8 cellular contexts compared by ENCODE assay signal in genomic region chr3:39150803-39151631, GRCh38. TPM values are rescaled to one million over a fixed set of nuclear protein-coding genes. Genes with fewer than 3 reads are reported as not detected.
DNase-seq lines count a peak whose midpoint lies in the region; ATAC-seq and TF ChIP-seq lines count a peak whose summit lies in the region.

No MANE protein-coding gene starts in this region.

- WGBS in testis, 2 donors, result 11 to 32% methylated on average over 5 to 9 of the region's 9 CpGs

- in situ Hi-C loops in G401 (cut with HindIII; ENCODE audit: low sequenced_read_pairs), result no loop called here

- peaks cover 8% of the 10 kb centered on the region for H3K27me3 Mint-ChIP-seq in nephron progenitor cell (ENCODE audit: low read depth, poor library complexity)

- H3K36me3 ChIP-seq in testis (ENCODE audit: low read depth, missing control alignments), result no peaks in the 10 kb centered on the region

- DNase-seq in G401 (ENCODE audit: low spot score) (peak; percentile 49), NCI-H69 (lab: John Stamatoyannopoulos, UW) (peak; percentile 74), foreskin fibroblast (peak; percentile 89 to 94), nephron progenitor cell (peak; percentile 65), testis (peak; percentile 90), SKM-1 (lab: John Stamatoyannopoulos, UW; ENCODE audit: unreplicated experiment) (no peak)
- DNase-seq in activated naive CD4-positive, alpha-beta T cell treated with Interleukin-2 at 50 U/mL for 16 hours, result peak; percentile 71

- peak overlapping the region; percentile 74 to 91 for H3K4me3 ChIP-seq in foreskin fibroblast (ENCODE audit: low read depth in 1 of 2, low read length in 2 of 2)
- peak overlapping the region in 1 of 2 donors; percentile 96 for H3K4me3 ChIP-seq in testis

- no peaks in the 10 kb centered on the region for H3K9me3 ChIP-seq in testis

- TF ChIP-seq POLR2A in testis (IDR thresholded peaks at IDR 0.05), result no peak

- peak overlapping the region; percentile 99 for H3K27ac Mint-ChIP-seq in nephron progenitor cell

- no peaks in the 10 kb centered on the region for H3K9me3 Mint-ChIP-seq in nephron progenitor cell

- H3K36me3 Mint-ChIP-seq in nephron progenitor cell (ENCODE audit: low read depth), result peaks cover under 1% of the 10 kb centered on the region

- H3K27me3 ChIP-seq in testis, result no peaks in the 10 kb centered on the region

- intact Hi-C loops in testis (cut with DNase I; ENCODE audit: low total_unique reads), result no loop called here

- peak overlapping the region; percentile 98 to 99 for H3K27ac ChIP-seq in testis

- H3K4me1 ChIP-seq in testis, result peaks cover 71% of the 10 kb centered on the region

- H3K4me1 Mint-ChIP-seq in nephron progenitor cell, result peaks cover 85% of the 10 kb centered on the region

- H3K4me3 Mint-ChIP-seq in nephron progenitor cell, result peak overlapping the region; percentile 95

- no peak for TF ChIP-seq CTCF in foreskin fibroblast (IDR thresholded peaks at IDR 0.05; ENCODE audit: low read depth, low read length)
- TF ChIP-seq CTCF in nephron progenitor cell (IDR thresholded peaks at IDR 0.05), result no peak
- no peak for TF ChIP-seq CTCF in testis (IDR thresholded peaks at IDR 0.05)

- no peak for ATAC-seq in HG03457 (IDR thresholded peaks at IDR 0.05; ENCODE audit: unreplicated experiment)

RNA-seq across cellular contexts. Expression of gene CSRNP1, which starts 2.4 kb away (rescaled TPM):
- total RNA-seq in G401 (2014; rRNA removed; shearing (Covaris generic)), result 21.5 and 29.1 TPM in 2 replicates
- total RNA-seq in testis, result 10 to 100 TPM; 27.0 to 30.4 TPM
- 20.4 TPM for polyA plus RNA-seq in testis (ENCODE audit: insufficient read depth, low read depth, low replicate concordance)

RNA-seq across cellular contexts. Expression of gene XIRP1, which starts 41.4 kb away (rescaled TPM):
- not detected in 2 replicates for total RNA-seq in G401 (2014; rRNA removed; shearing (Covaris generic))
- total RNA-seq in testis, result under 1 TPM; 0.24 to 0.37 TPM
- polyA plus RNA-seq in testis (ENCODE audit: insufficient read depth, low read depth, low replicate concordance), result 2.8 TPM

RNA-seq across cellular contexts. Expression of gene TTC21A, which starts 43.5 kb away (rescaled TPM):
- 1.2 and 4.8 TPM in 2 replicates for total RNA-seq in G401 (2014; rRNA removed; shearing (Covaris generic))
- 100 to 1,000 TPM in 1 of 2 donors, 10 to 100 TPM in 1; 74.3 to 101 TPM for total RNA-seq in testis
- polyA plus RNA-seq in testis (ENCODE audit: insufficient read depth, low read depth, low replicate concordance), result 266 TPM

RNA-seq across cellular contexts. Expression of gene GORASP1, which starts 43.6 kb away (rescaled TPM):
- 28.2 and 37.3 TPM in 2 replicates for total RNA-seq in G401 (2014; rRNA removed; shearing (Covaris generic))
- total RNA-seq in testis, result 10 to 100 TPM; 75.3 to 92.1 TPM
- 69.5 TPM for polyA plus RNA-seq in testis (ENCODE audit: insufficient read depth, low read depth, low replicate concordance)

Comparison
In these comparisons a context has a peak if more than half of its experiments do, and no peak if none do; other contexts are left out.
1. RNA of gene TTC21A, which starts 43.5 kb away (total RNA-seq): 74.3 to 101 TPM in testis; 1.2 to 4.8 TPM in G401; every median in the first group is over 10 times any median in the second.